7 cellular contexts compared by ENCODE assay signal in the genomic region with DNA sequence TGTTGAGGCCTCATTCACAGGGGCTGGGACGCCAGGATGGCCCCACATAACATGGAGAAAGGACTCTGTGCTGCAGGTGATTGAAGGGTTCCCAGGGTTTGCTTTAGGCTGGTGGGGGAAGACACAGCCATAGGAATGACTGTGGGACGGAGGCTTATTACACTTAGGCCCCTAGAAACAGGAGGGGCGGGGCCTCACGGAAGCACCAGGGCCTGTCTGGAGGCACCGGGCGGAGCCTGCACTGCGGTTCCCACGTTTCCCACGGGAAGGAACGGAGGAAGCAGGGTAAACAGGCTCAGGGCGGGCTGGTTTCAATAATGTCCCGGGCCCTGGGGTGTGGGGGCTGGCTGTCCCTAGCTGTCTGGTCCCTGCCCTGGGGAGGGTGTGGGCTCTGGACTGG. TPM values are rescaled to one million over a fixed set of nuclear protein-coding genes. Genes with fewer than 3 reads are reported as not detected.
"Had no signal": no experiment of that assay in that cellular context is flagged by ENCODE, and none has a peak within 500 bp of the region (broad histone marks: within the 10 kb centered on the region; RNA-seq: fewer than 3 reads in every experiment).

No MANE protein-coding gene starts in this region.

RNA-seq across cellular contexts. Expression of a gene that starts 14.1 kb away (rescaled TPM):
- total RNA-seq: activated naive CD4-positive, alpha-beta T cell treated with anti-CD3 and anti-CD28 coated beads for 36 hours; activated T-helper 2 cell treated with anti-CD3 and anti-CD28 coated beads, Interferon-gamma antibody, Interleukin-2, Interleukin-4, amounts not matched to agents 10 μg/mL and 5 μg/mL and 100 μg/mL, durations not matched to agents 14 hours and 24 hours and 36 hours; ascending aorta; bronchial epithelial cell; renal cortical epithelial cell; upper lobe of left lung had no signal
- polyA plus RNA-seq: esophagus had no signal

RNA-seq across cellular contexts. Expression of a gene that starts 51.8 kb away (rescaled TPM):
- total RNA-seq: activated naive CD4-positive, alpha-beta T cell treated with anti-CD3 and anti-CD28 coated beads for 36 hours had no signal
